8 cellular contexts compared by ENCODE assay signal in the genomic region with DNA sequence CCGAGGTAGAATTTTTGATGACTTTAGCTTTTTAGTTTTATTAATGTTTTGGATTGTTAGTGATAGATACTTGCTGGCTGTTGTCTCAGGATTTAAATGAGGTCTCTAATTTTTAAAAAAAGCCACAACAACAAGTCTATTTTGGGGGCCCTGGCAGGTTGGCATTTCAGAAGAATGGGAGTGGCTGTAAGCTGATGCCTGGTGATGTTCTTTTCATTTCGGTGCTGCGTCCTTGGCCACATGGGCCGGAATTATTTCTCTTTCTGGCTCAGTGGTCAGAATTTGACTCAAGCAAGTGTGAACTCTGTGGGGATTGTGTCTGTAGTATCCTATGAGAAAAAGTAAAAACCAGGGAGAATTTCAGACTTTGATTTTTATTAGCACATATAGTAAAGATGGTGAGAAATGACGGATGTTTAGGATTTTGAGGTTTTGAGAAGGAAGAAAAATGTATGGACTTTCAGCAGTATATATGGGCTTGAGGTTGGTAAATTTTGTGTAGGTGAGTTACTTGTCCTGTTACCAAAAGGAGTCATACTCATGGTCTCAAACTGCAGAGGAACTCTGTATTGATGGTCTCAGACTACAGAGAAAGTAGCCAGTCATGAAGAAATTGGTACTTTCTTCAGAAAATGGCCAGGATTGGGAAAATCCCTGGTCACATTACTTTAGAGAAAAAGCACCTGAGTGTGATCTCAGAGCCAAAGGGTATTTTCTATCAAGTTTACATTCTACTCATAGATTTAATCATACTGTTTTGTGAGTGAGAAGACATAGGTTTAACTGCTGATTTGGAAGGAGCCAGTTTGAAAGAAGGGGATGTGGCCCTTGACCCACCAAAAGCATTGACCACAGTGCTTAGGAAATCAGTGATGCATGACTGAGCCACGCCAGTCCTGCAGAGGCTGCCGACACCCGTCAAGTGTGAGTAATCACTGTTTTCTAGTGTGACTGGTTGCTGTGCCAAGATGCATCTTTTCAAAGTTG.
DNase-seq lines count a peak whose midpoint lies in the region; ATAC-seq, FAIRE-seq and TF ChIP-seq lines count a peak whose summit lies in the region.

No MANE protein-coding gene starts in this region.

- peak overlapping the region; percentile 96 for H3K4me3 Mint-ChIP-seq in T-helper 17 cell

- DNase-seq in stimulated activated CD4-positive, alpha-beta T cell treated with anti-CD3 and anti-CD28 coated beads, Interleukin-12 subunit alpha, Interleukin-12 subunit beta, amount 100 ng/mL, for 4 hours = peak; percentile 7
- DNase-seq in stimulated activated CD4-positive, alpha-beta T cell treated with anti-CD3 and anti-CD28 coated beads, Interleukin-4, amount 100 ng/mL, for 24 hours = no peak
- no peak for DNase-seq in T-helper 17 cell
- no peak for DNase-seq in epithelial cell of prostate (ENCODE audit: low read depth, low spot score)
- peak in 2 of 6 donors; percentile 24 to 54 for DNase-seq in pancreas
- no peak for DNase-seq in cerebellum (ENCODE audit: low spot score)
- no peak for DNase-seq in NCI-H1092 treated with DMSO at 0.1 percent for 48 hours (lab: John Stamatoyannopoulos, UW)

- H3K9me3 ChIP-seq in T-helper 17 cell (ENCODE audit: control insufficient read depth, low read length, poor library complexity, severe bottlenecking) = no peaks in the 10 kb centered on the region
- H3K9me3 ChIP-seq in pancreas = no peaks in the 10 kb centered on the region

- H3K36me3 Mint-ChIP-seq in T-helper 17 cell (ENCODE audit: low read depth) = peaks cover 2% of the 10 kb centered on the region

- H3K4me1 ChIP-seq in pancreas = peaks cover 7 to 65% (median 32%) of the 10 kb centered on the region in 3 donors

- peak overlapping the region; percentile 26 to 57 (median 45) for H3K4me3 ChIP-seq in pancreas

- no peak for FAIRE-seq in pancreas (lab: Jason Lieb, UNC)

- intact Hi-C loops in pancreas (cut with DNase I) = no loop called here

- H3K27ac ChIP-seq in epithelial cell of prostate = peak overlapping the region; percentile 50
- H3K27ac ChIP-seq in pancreas = peak overlapping the region in 3 of 4 donors; percentile 89 to 91 (median 90)

- peaks cover 72% of the 10 kb centered on the region for H3K4me1 Mint-ChIP-seq in T-helper 17 cell

- no peaks in the 10 kb centered on the region for H3K27me3 ChIP-seq in pancreas

- TF ChIP-seq CTCF in pancreas (IDR thresholded peaks at IDR 0.05) = no peak

- H3K36me3 ChIP-seq in pancreas = peaks cover 0 to 9% (median 5%) of the 10 kb centered on the region in 3 donors

- no peaks in the 10 kb centered on the region for H3K27me3 Mint-ChIP-seq in T-helper 17 cell

- 13 to 17% methylated on average over 8 of the region's 8 CpGs for WGBS in pancreas, 2 donors

- peak overlapping the region; percentile 99 for H3K27ac Mint-ChIP-seq in T-helper 17 cell

- ATAC-seq in HG03066 (IDR thresholded peaks at IDR 0.05; ENCODE audit: low read depth, unreplicated experiment) (peak; percentile 48), T-helper 17 cell (peak; percentile 25), pancreas (peak in 1 of 4 donors; percentile 4)
